In the genomic region with DNA sequence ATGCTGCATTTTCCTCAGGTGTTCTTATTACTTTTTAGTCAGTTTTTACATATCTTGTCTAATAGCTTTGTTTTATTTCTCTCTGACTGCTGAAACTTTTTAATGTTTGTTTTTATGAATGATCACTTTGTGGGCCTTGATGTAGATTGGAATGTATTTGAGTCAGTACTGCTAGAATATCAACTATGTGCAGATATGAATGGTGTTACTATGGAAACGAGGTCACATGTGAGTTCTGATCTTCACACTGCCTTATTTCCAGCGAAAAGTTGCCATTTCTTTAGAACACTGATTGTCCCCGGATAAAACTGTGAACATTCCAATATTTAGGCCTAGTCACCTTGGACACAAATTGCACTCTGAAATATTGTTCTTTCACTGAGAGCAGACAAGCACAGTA, we compare ENCODE assay signal across 1 cellular context.
TF ChIP-seq lines count a peak whose summit lies in the region.

No MANE protein-coding gene starts in this region.

TF ChIP-seq in H1, 55 proteins besides CTCF, POLR2A, EP300 and RAD21 (continued from another document):
- no peak for TF ChIP-seq CTBP2 (IDR thresholded peaks at IDR 0.05; ENCODE audit: borderline replicate concordance, insufficient read depth, insufficient read length, low read length)
- TF ChIP-seq, protein P1, sequence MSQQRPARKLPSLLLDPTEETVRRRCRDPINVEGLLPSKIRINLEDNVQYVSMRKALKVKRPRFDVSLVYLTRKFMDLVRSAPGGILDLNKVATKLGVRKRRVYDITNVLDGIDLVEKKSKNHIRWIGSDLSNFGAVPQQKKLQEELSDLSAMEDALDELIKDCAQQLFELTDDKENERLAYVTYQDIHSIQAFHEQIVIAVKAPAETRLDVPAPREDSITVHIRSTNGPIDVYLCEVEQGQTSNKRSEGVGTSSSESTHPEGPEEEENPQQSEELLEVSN (IDR thresholded peaks at IDR 0.05), result no peak
- no peak for TF ChIP-seq ATF2 (IDR thresholded peaks at IDR 0.05; ENCODE audit: low read length)
- TF ChIP-seq SAP30 (IDR thresholded peaks at IDR 0.05; ENCODE audit: insufficient read depth, insufficient replicate concordance, low read length), result no peak
- no peak for TF ChIP-seq SP1 (IDR thresholded peaks at IDR 0.05; ENCODE audit: low read depth, low read length)
- no peak for TF ChIP-seq FOSL1 (IDR thresholded peaks at IDR 0.05; ENCODE audit: insufficient read depth, low read depth, low read length)
- no peak for TF ChIP-seq HDAC6 (IDR thresholded peaks at IDR 0.05; ENCODE audit: low read depth, low read length)
